Comparison of ENCODE assay signal across 26 cellular contexts in genomic region chr3:66342717-66343373, GRCh38.
"Had no signal": no experiment of that assay in that cellular context is flagged by ENCODE, and none has a peak within 500 bp of the region (broad histone marks: within the 10 kb centered on the region; RNA-seq: fewer than 3 reads in every experiment).

No MANE protein-coding gene starts in this region.

- H3K36me3 ChIP-seq: adrenal gland, heart left ventricle, lower lobe of right lung, neural progenitor cell, transverse colon had no signal

- ATAC-seq: activated CD8-positive, alpha-beta T cell treated with anti-CD3 and anti-CD28 coated beads for 36 hours; activated T-cell treated with anti-CD3 and anti-CD28 coated beads, Interleukin-2, amount 50 U/mL, for 4 hours; body of pancreas; heart left ventricle; left lobe of liver; lower lobe of right lung; naive thymus-derived CD8-positive, alpha-beta T cell; right cardiac atrium had no signal

- H3K4me1 ChIP-seq: lower lobe of right lung, neural progenitor cell, parathyroid adenoma had no signal

- H3K9me3 ChIP-seq: adrenal gland, body of pancreas, lower lobe of right lung, transverse colon had no signal

- H3K27me3 ChIP-seq: adrenal gland, body of pancreas, heart left ventricle, neural progenitor cell, transverse colon had no signal

- H3K27ac ChIP-seq: adrenal gland, body of pancreas, lower lobe of right lung, neural progenitor cell, parathyroid adenoma had no signal

- H3K4me3 ChIP-seq: adrenal gland, body of pancreas, heart left ventricle, lower lobe of right lung, neural progenitor cell, transverse colon had no signal

- DNase-seq: activated B cell treated with CpG ODN at 0.5 μM for 24 hours; activated CD4-positive, alpha-beta T cell treated with anti-CD3 and anti-CD28 coated beads, Interleukin-2, amount 50 U/mL, for 1 hour; activated CD8-positive, alpha-beta T cell treated with anti-CD3 and anti-CD28 coated beads for 36 hours; activated naive CD4-positive, alpha-beta T cell; activated naive CD8-positive, alpha-beta T cell treated with anti-CD3 and anti-CD28 coated beads for 36 hours; activated T-cell treated with anti-CD3 and anti-CD28 coated beads, Interleukin-2, amount 50 U/mL, for 4 hours; adrenal gland; aorta; body of pancreas; dermis blood vessel endothelial cell; effector CD4-positive, alpha-beta T cell; foreskin fibroblast; heart left ventricle; kidney glomerular epithelial cell; lower lobe of right lung; mesenchymal stem cell; naive thymus-derived CD8-positive, alpha-beta T cell; occipital lobe; right cardiac atrium; stimulated activated CD4-positive, alpha-beta T cell treated with anti-CD3 and anti-CD28 coated beads, Interleukin-2, amount 100 ng/mL, for 48 hours; stimulated activated naive CD4-positive, alpha-beta T cell treated with Interleukin-2 at 50 U/mL for 16 hours; T-helper 2 cell; transverse colon had no signal
